23 cellular contexts compared by ENCODE assay signal in genomic region chr3:124386006-124386405, GRCh38.
"Had no signal": no experiment of that assay in that cellular context is flagged by ENCODE, and none has a peak within 500 bp of the region (broad histone marks: within the 10 kb centered on the region; RNA-seq: fewer than 3 reads in every experiment).

No MANE protein-coding gene starts in this region.

- FAIRE-seq: frontal cortex had no signal

- H3K4me3 ChIP-seq: body of pancreas, ovary, prostate gland had no signal

- H3K27ac ChIP-seq: body of pancreas, neutrophil, ovary, prostate gland, VCaP had no signal

- DNase-seq: activated CD4-positive, alpha-beta T cell treated with anti-CD3 and anti-CD28 coated beads, Interleukin-2, amount 10 ng/mL, durations not matched to agents 7 days and 5 days; activated CD4-positive, CD25-positive, alpha-beta regulatory T cell treated with anti-CD3 and anti-CD28 coated beads, Interleukin-2, amount 50 U/mL, for 72 hours; activated CD8-positive, alpha-beta memory T cell treated with anti-CD3 and anti-CD28 coated beads, Interleukin-2, amount 10 ng/mL, durations not matched to agents 7 days and 5 days; activated CD8-positive, alpha-beta T cell treated with anti-CD3 and anti-CD28 coated beads for 36 hours; activated effector memory CD4-positive, alpha-beta T cell treated with anti-CD3 and anti-CD28 coated beads, Interleukin-2, amount 50 U/mL, for 16 hours; activated naive CD4-positive, alpha-beta T cell treated with anti-CD3 and anti-CD28 coated beads, Interleukin-2, amount 10 ng/mL, durations not matched to agents 7 days and 5 days; activated T-cell treated with anti-CD3 and anti-CD28 coated beads for 4 hours; anterior cingulate cortex; body of pancreas; effector CD8-positive, alpha-beta T cell; glutamatergic neuron; hippocampal formation; islet precursor cell; left cardiac atrium; ovary; stimulated activated CD4-positive, alpha-beta T cell treated with anti-CD3 and anti-CD28 coated beads, Interleukin-4, amount 100 ng/mL, for 24 hours; stimulated activated naive CD4-positive, alpha-beta T cell treated with Interleukin-2 at 50 U/mL for 16 hours; substantia nigra; tibial artery had no signal

- ATAC-seq: activated CD8-positive, alpha-beta memory T cell treated with anti-CD3 and anti-CD28 coated beads, Interleukin-2, amount 10 ng/mL, durations not matched to agents 7 days and 5 days; activated CD8-positive, alpha-beta T cell treated with anti-CD3 and anti-CD28 coated beads for 36 hours; body of pancreas; left cardiac atrium had no signal
